9 cellular contexts compared by ENCODE assay signal in genomic region chr2:85015653-85016360, GRCh38. TPM values are rescaled to one million over a fixed set of nuclear protein-coding genes. Genes with fewer than 3 reads are reported as not detected.
A peak's percentile ranks its signal among the peaks of the same experiment; 100 is the strongest.
DNase-seq lines count a peak whose midpoint lies in the region; TF ChIP-seq lines count a peak whose summit lies in the region.
"Had no signal": no experiment of that assay in that cellular context is flagged by ENCODE, and none has a peak within 500 bp of the region (broad histone marks: within the 10 kb centered on the region; RNA-seq: fewer than 3 reads in every experiment).

No MANE protein-coding gene starts in this region.

- H3K9me3 ChIP-seq in DOHH2 (ENCODE audit: control insufficient read depth, insufficient read depth, low read length) (no peaks in the 10 kb centered on the region), endodermal cell (ENCODE audit: control insufficient read depth, low read length) (no peaks in the 10 kb centered on the region)

- H3K79me1 ChIP-seq in mesendoderm (ENCODE audit: low read length): peaks cover 14% of the 10 kb centered on the region

- H3K27me3 Mint-ChIP-seq in endodermal cell (ENCODE audit: insufficient read depth): no peaks in the 10 kb centered on the region

- H3K27ac ChIP-seq in DOHH2 (ENCODE audit: low read depth, low read length) (peak overlapping the region; percentile 13; the same call in 1 of the 2 replicates), endodermal cell (ENCODE audit: low read depth, low read length) (no peak overlapping the region), mesendoderm (ENCODE audit: low read depth, low read length) (no peak overlapping the region)

- H3K27ac Mint-ChIP-seq in endodermal cell: no peak overlapping the region

- no peak overlapping the region for H4K5ac ChIP-seq in mesendoderm (ENCODE audit: low read length)

- H3K4me3 ChIP-seq in DOHH2 (ENCODE audit: low read length) (no peak overlapping the region), endodermal cell (ENCODE audit: low read length) (no peak overlapping the region), retinal pigment epithelial cell (ENCODE audit: low read length) (no peak overlapping the region), mesendoderm (ENCODE audit: low read length) (no peak overlapping the region)

- H3K27me3 ChIP-seq in DOHH2 (ENCODE audit: control insufficient read depth, low read length) (no peaks in the 10 kb centered on the region), endodermal cell (ENCODE audit: control insufficient read depth, insufficient read depth, low read length, poor library complexity, severe bottlenecking) (no peaks in the 10 kb centered on the region), mesendoderm (ENCODE audit: insufficient read depth, low read length, poor library complexity) (no peaks in the 10 kb centered on the region)

- no peak overlapping the region for H3K4me3 Mint-ChIP-seq in endodermal cell

- H3K18ac ChIP-seq in mesendoderm (ENCODE audit: low read length): no peak overlapping the region

- peak; percentile 43 for TF ChIP-seq CTCF in DOHH2 (IDR thresholded peaks at IDR 0.05; ENCODE audit: low read depth, low read length, poor library complexity, severe bottlenecking)
- peak; percentile 58 for TF ChIP-seq CTCF in endodermal cell (conservative IDR thresholded peaks at IDR 0.05)
- TF ChIP-seq CTCF in retinal pigment epithelial cell (conservative IDR thresholded peaks at IDR 0.05; ENCODE audit: low read depth, low read length): peak; percentile 19

- DNase-seq in NAMALWA (ENCODE audit: low spot score) (peak; percentile 47), endodermal cell (no peak), retinal pigment epithelial cell (ENCODE audit: low read depth) (no peak), occipital lobe (lab: John Stamatoyannopoulos, UW) (no peak), COR-L47 (lab: John Stamatoyannopoulos, UW) (no peak), mesendoderm (no peak)
- DNase-seq: kidney, NCI-H774 had no signal

- H2BK15ac ChIP-seq in mesendoderm (replicated peaks; ENCODE audit: low read depth): no peak overlapping the region

- H4K8ac ChIP-seq in mesendoderm (ENCODE audit: low read depth, low read length): no peak overlapping the region

- no peak overlapping the region for H3K9ac ChIP-seq in endodermal cell (ENCODE audit: extremely low read depth, low read length, poor library complexity, severe bottlenecking)
- H3K9ac ChIP-seq in mesendoderm (ENCODE audit: low read length): no peak overlapping the region

- H3K79me2 ChIP-seq in DOHH2 (ENCODE audit: control insufficient read depth, low read length) (peaks cover 98% of the 10 kb centered on the region), mesendoderm (ENCODE audit: control insufficient read depth, insufficient read depth, low read length) (peaks cover 57% of the 10 kb centered on the region)

- H3K23ac ChIP-seq in mesendoderm (ENCODE audit: low read length): no peak overlapping the region

- no peak overlapping the region for H2BK120ac ChIP-seq in mesendoderm (ENCODE audit: low read depth, low read length)

- no peak overlapping the region for H2BK5ac ChIP-seq in mesendoderm (ENCODE audit: low read length)

- H3K9me2 ChIP-seq in DOHH2 (replicated peaks; ENCODE audit: control insufficient read depth, low read length): no peaks in the 10 kb centered on the region

- H3K9me3 Mint-ChIP-seq in endodermal cell: no peaks in the 10 kb centered on the region

- H3K4me2 ChIP-seq in DOHH2 (ENCODE audit: low read length): peak overlapping the region; percentile 33
- no peak overlapping the region for H3K4me2 ChIP-seq in mesendoderm (ENCODE audit: low read length)

- H3K4ac ChIP-seq in mesendoderm (ENCODE audit: low read depth, low read length): no peak overlapping the region

- H3F3A ChIP-seq in DOHH2 (ENCODE audit: control insufficient read depth, insufficient read depth): peaks cover 20% of the 10 kb centered on the region

- no peak overlapping the region for H3K56ac ChIP-seq in mesendoderm (ENCODE audit: low read length)

- peaks cover 23% of the 10 kb centered on the region for H3K4me1 Mint-ChIP-seq in endodermal cell

- H2AK5ac ChIP-seq in mesendoderm (ENCODE audit: low read length): no peak overlapping the region

- H3K4me1 ChIP-seq in DOHH2 (ENCODE audit: control insufficient read depth, low read length) (peaks cover 58% of the 10 kb centered on the region), endodermal cell (ENCODE audit: control insufficient read depth, insufficient read depth, low read length) (peaks cover 4% of the 10 kb centered on the region), mesendoderm (ENCODE audit: control insufficient read depth, low read depth, low read length) (no peaks in the 10 kb centered on the region)

- no peaks in the 10 kb centered on the region for H3K36me3 Mint-ChIP-seq in endodermal cell (ENCODE audit: low read depth)

- 93 to 94% methylated on average over 2 to 6 of the region's 7 CpGs for WGBS in endodermal cell (ENCODE audit: insufficient coverage in 1 of 2, insufficient read length in 1 of 2), 2 experiments
- no CpG with 5 or more reads among the region's 7 CpGs for WGBS in mesendoderm (ENCODE audit: extremely low coverage, insufficient coverage, low lambda C conversion rate)

- H4K20me1 ChIP-seq in DOHH2 (ENCODE audit: control insufficient read depth, insufficient read depth, low read depth, low read length): peaks cover 22% of the 10 kb centered on the region

- peaks cover 11% of the 10 kb centered on the region for H3K36me3 ChIP-seq in DOHH2 (ENCODE audit: control insufficient read depth, low read length)
- H3K36me3 ChIP-seq in endodermal cell (ENCODE audit: control insufficient read depth, insufficient read depth, low read length): peaks cover under 1% of the 10 kb centered on the region
- H3K36me3 ChIP-seq in mesendoderm (ENCODE audit: control insufficient read depth, insufficient read depth, low read length): no peaks in the 10 kb centered on the region

RNA-seq across cellular contexts. Expression of gene KCMF1, which starts 44.8 kb away (rescaled TPM):
- total RNA-seq in endodermal cell: 10 to 100 TPM; 71.8 to 86.8 TPM
- 77.4 TPM for polyA plus RNA-seq in endodermal cell (2013, experiment 1 of 2)
- 68.3 TPM for polyA plus RNA-seq in endodermal cell (2013, experiment 2 of 2)
- 48.8 TPM for total RNA-seq in occipital lobe
- polyA plus RNA-seq in mesendoderm (2013, experiment 1 of 2): 63.4 TPM
- 66.6 TPM for polyA plus RNA-seq in mesendoderm (2013, experiment 2 of 2)
